Comparison of ENCODE assay signal across 21 cellular contexts in genomic region chr22:48627966-48628365, GRCh38.
"Had no signal": no experiment of that assay in that cellular context is flagged by ENCODE, and none has a peak within 500 bp of the region (broad histone marks: within the 10 kb centered on the region; RNA-seq: fewer than 3 reads in every experiment).

No MANE protein-coding gene starts in this region.

- H3K4me3 ChIP-seq: PC-9 had no signal

- ATAC-seq: activated CD8-positive, alpha-beta T cell treated with anti-CD3 and anti-CD28 coated beads, Interleukin-2, amount 10 ng/mL, durations not matched to agents 7 days and 5 days; Right ventricle myocardium inferior had no signal

- H3K9ac ChIP-seq: KMS-11 had no signal

- DNase-seq: activated CD4-positive, alpha-beta T cell treated with anti-CD3 and anti-CD28 coated beads, Interleukin-2, amount 10 ng/mL, durations not matched to agents 7 days and 5 days; activated CD4-positive, alpha-beta T cell treated with anti-CD3 and anti-CD28 coated beads, Interleukin-2, amount 50 U/mL, for 48 hours; activated CD8-positive, alpha-beta T cell treated with anti-CD3 and anti-CD28 coated beads, Interleukin-2, amount 10 ng/mL, durations not matched to agents 7 days and 5 days; activated gamma-delta T cell; activated naive CD4-positive, alpha-beta T cell treated with Interleukin-2 at 50 U/mL for 16 hours; activated naive CD8-positive, alpha-beta T cell treated with anti-CD3 and anti-CD28 coated beads, Interleukin-2, amount 10 ng/mL, durations not matched to agents 7 days and 5 days; activated T-cell treated with anti-CD3 and anti-CD28 coated beads, Interleukin-2, amount 50 U/mL, for 24 hours; cerebellar nuclear complex; MM.1S; MV-4-11; NCI-H1092; NCI-H1436 treated with DMSO at 0.1 percent for 48 hours; NCI-H1694 treated with DMSO at 0.1 percent for 48 hours; NCI-H510A; NCI-H526; NCI-H748 treated with DMSO at 0.1 percent for 48 hours; PC-9; SIG-M5 had no signal

- H3K27ac ChIP-seq: KMS-11, PC-9, RWPE1 had no signal

- H3K4me2 ChIP-seq: KMS-11, PC-9 had no signal
